13 cellular contexts compared by ENCODE assay signal in the genomic region with DNA sequence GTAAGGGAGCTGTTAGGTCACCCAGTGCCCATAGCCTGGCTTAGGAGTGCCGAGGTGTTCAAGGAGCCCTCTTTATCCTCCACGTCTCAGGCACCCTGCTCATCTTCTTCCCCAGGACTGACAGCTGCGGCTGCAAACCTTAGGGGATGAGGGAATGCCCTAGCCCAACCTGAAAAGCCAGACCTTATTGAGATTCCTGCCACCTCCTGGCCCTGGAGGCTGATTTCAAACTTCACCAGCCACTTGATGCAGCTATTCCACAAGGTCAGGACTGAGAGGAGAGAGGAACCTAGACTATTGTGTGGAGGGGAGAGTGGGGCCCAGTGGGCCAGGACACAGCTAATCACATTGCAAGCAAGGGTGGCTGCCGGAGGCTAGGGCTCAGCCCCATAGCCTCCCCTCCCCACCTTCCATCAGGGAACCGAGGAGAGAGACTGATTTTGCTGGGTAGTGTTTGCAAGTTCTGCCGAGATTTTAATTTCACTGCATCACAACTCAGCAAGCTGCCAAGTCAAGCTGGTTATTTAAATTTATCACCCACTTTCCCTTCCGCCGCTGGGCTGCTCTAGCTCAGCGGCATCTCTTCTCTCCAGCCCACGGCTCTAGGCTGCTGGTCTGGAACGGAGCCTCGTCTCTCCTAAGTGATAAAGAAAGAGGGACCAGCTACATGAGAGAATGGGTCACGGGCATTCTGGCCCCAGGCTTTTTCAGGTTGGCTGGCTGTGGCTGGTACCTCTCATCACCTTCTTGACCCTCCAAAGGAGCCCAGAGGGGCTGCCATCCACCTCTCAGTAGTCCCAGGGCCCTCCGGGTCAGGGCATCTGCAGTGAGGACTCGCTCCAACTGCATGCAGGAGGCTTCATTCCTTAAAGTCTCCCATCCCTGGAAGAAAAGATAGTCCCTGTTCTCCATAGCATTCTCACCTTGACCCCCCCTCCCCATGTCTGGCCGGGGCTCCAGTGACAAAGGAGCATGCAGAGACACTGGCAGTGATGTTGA.
DNase-seq lines count a peak whose midpoint lies in the region; ATAC-seq and TF ChIP-seq lines count a peak whose summit lies in the region.
"Had no signal": no experiment of that assay in that cellular context is flagged by ENCODE, and none has a peak within 500 bp of the region (broad histone marks: within the 10 kb centered on the region; RNA-seq: fewer than 3 reads in every experiment).

No MANE protein-coding gene starts in this region.

- no peak overlapping the region for H3K4me3 ChIP-seq in spleen
- H3K4me3 ChIP-seq: BLaER1, GM12878, HAP-1 had no signal

- no peaks in the 10 kb centered on the region for H3K36me3 Mint-ChIP-seq in activated naive CD8-positive, alpha-beta T cell treated with anti-CD3 and anti-CD28 coated beads for 36 hours
- H3K36me3 Mint-ChIP-seq: CD4-positive, CD25-positive, alpha-beta regulatory T cell had no signal

- no peak for TF ChIP-seq POLR2A in spleen (IDR thresholded peaks at IDR 0.05)

- TF ChIP-seq CTCF in spleen (IDR thresholded peaks at IDR 0.05 in 8 of 11, conservative IDR thresholded peaks at IDR 0.05 in 3 of 11): no peak

- no peaks in the 10 kb centered on the region for H3K4me1 ChIP-seq in spleen
- H3K4me1 ChIP-seq: BLaER1 had no signal

- peaks cover 0 to 99% (median 15%) of the 10 kb centered on the region in 7 donors for H3K27me3 ChIP-seq in spleen (replicated peaks in 1 of 7)

- peak; percentile 31 for DNase-seq in activated effector memory CD4-positive, alpha-beta T cell treated with anti-CD3 and anti-CD28 coated beads, Interleukin-2, amount 50 U/mL, for 16 hours
- DNase-seq in activated effector memory CD4-positive, alpha-beta T cell treated with Interleukin-2 at 50 U/mL for 16 hours: no peak
- DNase-seq in mesenteric fat pad (ENCODE audit: low spot score) (peak; percentile 85), spleen (peak; percentile 51)
- DNase-seq in activated naive CD8-positive, alpha-beta T cell treated with anti-CD3 and anti-CD28 coated beads for 36 hours: no peak
- DNase-seq: CD4-positive, CD25-positive, alpha-beta regulatory T cell; HFFc6 had no signal

- H3K9me3 Mint-ChIP-seq in activated naive CD8-positive, alpha-beta T cell treated with anti-CD3 and anti-CD28 coated beads for 36 hours: no peaks in the 10 kb centered on the region
- H3K9me3 Mint-ChIP-seq: CD4-positive, CD25-positive, alpha-beta regulatory T cell; HFFc6 had no signal

- no peak for ATAC-seq in GM19463 (IDR thresholded peaks at IDR 0.05; ENCODE audit: unreplicated experiment)
- no peak for ATAC-seq in GM21423 (IDR thresholded peaks at IDR 0.05; ENCODE audit: unreplicated experiment)

- H3K27ac Mint-ChIP-seq in activated naive CD8-positive, alpha-beta T cell treated with anti-CD3 and anti-CD28 coated beads for 36 hours: no peak overlapping the region
- H3K27ac Mint-ChIP-seq: CD4-positive, CD25-positive, alpha-beta regulatory T cell; HFFc6 had no signal

- no peak overlapping the region for H3K4me3 Mint-ChIP-seq in activated naive CD8-positive, alpha-beta T cell treated with anti-CD3 and anti-CD28 coated beads for 36 hours
- H3K4me3 Mint-ChIP-seq: CD4-positive, CD25-positive, alpha-beta regulatory T cell; HFFc6 had no signal

- no peak overlapping the region for H3K27ac ChIP-seq in spleen
- H3K27ac ChIP-seq: 22Rv1, BLaER1 had no signal

- H3K9me3 ChIP-seq in spleen: no peaks in the 10 kb centered on the region
- H3K9me3 ChIP-seq: BLaER1, HAP-1 had no signal

- no peaks in the 10 kb centered on the region for H3K36me3 ChIP-seq in spleen
- H3K36me3 ChIP-seq: BLaER1, HAP-1 had no signal

- no peaks in the 10 kb centered on the region for H3K4me1 Mint-ChIP-seq in activated naive CD8-positive, alpha-beta T cell treated with anti-CD3 and anti-CD28 coated beads for 36 hours
- H3K4me1 Mint-ChIP-seq: CD4-positive, CD25-positive, alpha-beta regulatory T cell had no signal

- 71 to 80% (median 78%) methylated on average over 15 to 16 of the region's 16 CpGs for WGBS in spleen, 5 donors

- H3K27me3 Mint-ChIP-seq in activated naive CD8-positive, alpha-beta T cell treated with anti-CD3 and anti-CD28 coated beads for 36 hours: peaks cover 55% of the 10 kb centered on the region

- intact Hi-C loops in spleen (cut with DNase I; ENCODE audit: low total_unique reads): no loop called here

Comparison
In these comparisons a context has a peak if more than half of its experiments do, and no peak if none do; other contexts are left out.
1. DNase-seq: peak in activated effector memory CD4-positive, alpha-beta T cell treated with anti-CD3 and anti-CD28 coated beads, Interleukin-2, amount 50 U/mL, for 16 hours (single experiment), mesenteric fat pad (single experiment) and spleen (single experiment); none in activated effector memory CD4-positive, alpha-beta T cell treated with Interleukin-2 at 50 U/mL for 16 hours (single experiment) and activated naive CD8-positive, alpha-beta T cell treated with anti-CD3 and anti-CD28 coated beads for 36 hours (single experiment).